In the genomic region with DNA sequence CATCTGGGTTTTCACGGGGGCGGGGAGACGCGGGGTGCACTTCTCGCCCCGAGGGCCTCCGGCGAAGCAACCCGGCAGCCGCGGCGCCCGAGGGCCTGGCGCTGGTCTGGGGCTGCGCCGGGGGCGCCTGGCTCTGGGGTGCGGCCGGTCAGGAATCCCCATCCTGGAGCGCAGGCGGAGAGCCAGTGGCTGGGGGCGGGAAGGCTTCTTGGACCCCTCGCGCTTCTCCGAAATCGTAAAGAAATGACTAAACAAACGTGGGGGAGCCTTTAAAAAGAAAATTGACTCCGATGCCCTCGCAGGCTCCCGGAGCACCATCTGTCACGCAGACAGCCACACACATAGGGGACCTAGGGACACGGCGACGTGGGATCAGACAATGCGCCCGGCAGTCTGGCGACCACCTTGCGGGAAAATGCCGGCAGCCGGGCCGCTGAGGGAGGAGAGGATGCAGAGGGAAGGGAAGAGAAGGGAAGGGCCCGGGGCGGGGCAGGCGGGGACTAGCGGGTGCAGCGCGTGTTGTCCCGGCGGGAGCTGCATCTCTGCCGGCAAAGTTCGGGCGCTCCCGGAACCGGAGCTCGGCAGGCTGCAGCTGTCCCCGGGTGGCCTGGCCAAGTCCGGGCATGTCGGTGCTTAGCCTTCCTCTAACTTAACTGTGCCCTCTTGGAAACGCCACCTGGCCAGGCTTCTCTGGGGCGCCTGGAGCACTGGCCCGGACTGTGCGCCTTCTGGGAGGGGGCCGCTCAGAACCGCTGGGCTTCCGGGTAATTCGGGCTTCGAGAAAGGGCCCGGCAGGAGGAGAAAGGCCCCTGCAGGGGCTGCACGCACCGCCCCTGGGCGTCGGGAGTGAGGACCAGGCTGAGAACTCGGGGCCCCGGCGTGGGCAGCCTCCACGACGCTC, we compare ENCODE assay signal across 8 cellular contexts. TPM values are rescaled to one million over a fixed set of nuclear protein-coding genes. Genes with fewer than 3 reads are reported as not detected.
DNase-seq lines count a peak whose midpoint lies in the region; ATAC-seq and TF ChIP-seq lines count a peak whose summit lies in the region.

No MANE protein-coding gene starts in this region.

- H2AFZ ChIP-seq in SK-N-SH (ENCODE audit: low read depth), result no peak overlapping the region

- H3K9me3 Mint-ChIP-seq in nephron, result no peaks in the 10 kb centered on the region

- H3K36me3 Mint-ChIP-seq in nephron (ENCODE audit: low read depth), result no peaks in the 10 kb centered on the region

- WGBS in SK-N-SH (ENCODE audit: low lambda C conversion rate), result 49% methylated on average over 44 of the region's 77 CpGs

- H4K20me1 ChIP-seq in SK-N-SH (ENCODE audit: insufficient read depth), result no peaks in the 10 kb centered on the region

- no peak for TF ChIP-seq EP300 in SK-N-SH (IDR thresholded peaks at IDR 0.05; ENCODE audit: borderline replicate concordance in 1 of 2, low read depth in 1 of 2, low read length in 1 of 2)

- ATAC-seq in SK-N-SH treated with all-trans-retinoic acid at 6 μM for 48 hours, result no peak
- peak; percentile 91 for ATAC-seq in RWPE2 (ENCODE audit: low read depth)
- peak; percentile 91 for ATAC-seq in esophagus mucosa
- ATAC-seq in HG03457 (IDR thresholded peaks at IDR 0.05; ENCODE audit: unreplicated experiment), result no peak

- H3K4me1 ChIP-seq in SK-N-SH (ENCODE audit: control insufficient read depth in 1 of 2, insufficient read depth in 2 of 2, low read depth in 1 of 2, low read length in 1 of 2) (peaks cover 0 to 2% of the 10 kb centered on the region in 2 experiments; a peak in 2 of 4 replicates), RWPE2 (ENCODE audit: insufficient read depth, poor library complexity, severe bottlenecking) (no peaks in the 10 kb centered on the region)

- no peak overlapping the region for H3K4me2 ChIP-seq in SK-N-SH

- no peaks in the 10 kb centered on the region for H3K36me3 ChIP-seq in SK-N-SH (replicated peaks in 1 of 2; ENCODE audit: control insufficient read depth in 1 of 2, insufficient read depth in 2 of 2, low read length in 1 of 2)
- no peaks in the 10 kb centered on the region for H3K36me3 ChIP-seq in RWPE2 (ENCODE audit: low read depth)

- H3K9me3 ChIP-seq in SK-N-SH, result no peaks in the 10 kb centered on the region
- no peaks in the 10 kb centered on the region for H3K9me3 ChIP-seq in RWPE2 (ENCODE audit: severe bottlenecking)

- no peaks in the 10 kb centered on the region for H3F3A ChIP-seq in SK-N-SH (replicated peaks; ENCODE audit: insufficient read depth)

- peak overlapping the region in 1 of 2 experiments; percentile 21; a peak in 1 of 4 replicates for H3K4me3 ChIP-seq in SK-N-SH (ENCODE audit: low read depth in 2 of 2, low read length in 1 of 2)
- H3K4me3 ChIP-seq in RWPE2 (ENCODE audit: severe bottlenecking), result peak overlapping the region; percentile 23

- H3K9me2 ChIP-seq in SK-N-SH, result no peaks in the 10 kb centered on the region

- no peak overlapping the region for H3K9ac ChIP-seq in SK-N-SH

- no peak overlapping the region for H3K27ac Mint-ChIP-seq in nephron

- CTCF ChIA-PET in SK-N-SH (lab: Yijun Ruan, JAX), result no interaction called here

- DNase-seq in SK-N-SH (peak; percentile 55), RWPE2 (ENCODE audit: low spot score) (peak; percentile 70), inferior parietal cortex (ENCODE audit: extremely low spot score) (no peak), Kasumi-1 (lab: John Stamatoyannopoulos, UW) (no peak)

- no peak for TF ChIP-seq RAD21 in SK-N-SH (IDR thresholded peaks at IDR 0.05; ENCODE audit: low read length)

- no peaks in the 10 kb centered on the region for H3K79me2 ChIP-seq in SK-N-SH (ENCODE audit: insufficient read depth)

- peaks cover 11% of the 10 kb centered on the region for H3K27me3 ChIP-seq in SK-N-SH (ENCODE audit: insufficient read depth)
- no peaks in the 10 kb centered on the region for H3K27me3 ChIP-seq in RWPE2 (ENCODE audit: insufficient read depth, poor library complexity, severe bottlenecking)

- peaks cover 97% of the 10 kb centered on the region for H3K27me3 Mint-ChIP-seq in nephron (ENCODE audit: low read depth)

- no peak overlapping the region for H3K27ac ChIP-seq in SK-N-SH (ENCODE audit: low read depth in 2 of 2, low read length in 1 of 2)
- no peak overlapping the region for H3K27ac ChIP-seq in RWPE2 (ENCODE audit: poor library complexity, severe bottlenecking)

- H3K4me1 Mint-ChIP-seq in nephron, result peaks cover 4% of the 10 kb centered on the region

- no peak for TF ChIP-seq CTCF in SK-N-SH (IDR thresholded peaks at IDR 0.05)
- no peak for TF ChIP-seq CTCF in RWPE2 (IDR thresholded peaks at IDR 0.05; ENCODE audit: poor library complexity, severe bottlenecking)
- TF ChIP-seq CTCF in nephron (IDR thresholded peaks at IDR 0.05; ENCODE audit: unreplicated experiment in 3 of 3), result no peak

- POLR2A ChIA-PET in SK-N-SH (lab: Yijun Ruan, JAX), result no interaction called here

- peak overlapping the region; percentile 83 to 86 (median 83) for H3K4me3 Mint-ChIP-seq in nephron

TF ChIP-seq in SK-N-SH, 30 proteins besides CTCF, POLR2A, EP300 and RAD21 (continues in another document):
- TF ChIP-seq, protein P1, sequence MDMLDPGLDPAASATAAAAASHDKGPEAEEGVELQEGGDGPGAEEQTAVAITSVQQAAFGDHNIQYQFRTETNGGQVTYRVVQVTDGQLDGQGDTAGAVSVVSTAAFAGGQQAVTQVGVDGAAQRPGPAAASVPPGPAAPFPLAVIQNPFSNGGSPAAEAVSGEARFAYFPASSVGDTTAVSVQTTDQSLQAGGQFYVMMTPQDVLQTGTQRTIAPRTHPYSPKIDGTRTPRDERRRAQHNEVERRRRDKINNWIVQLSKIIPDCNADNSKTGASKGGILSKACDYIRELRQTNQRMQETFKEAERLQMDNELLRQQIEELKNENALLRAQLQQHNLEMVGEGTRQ (IDR thresholded peaks at IDR 0.05; ENCODE audit: borderline replicate concordance, low read depth, low read length), result no peak
- TF ChIP-seq, protein P2, sequence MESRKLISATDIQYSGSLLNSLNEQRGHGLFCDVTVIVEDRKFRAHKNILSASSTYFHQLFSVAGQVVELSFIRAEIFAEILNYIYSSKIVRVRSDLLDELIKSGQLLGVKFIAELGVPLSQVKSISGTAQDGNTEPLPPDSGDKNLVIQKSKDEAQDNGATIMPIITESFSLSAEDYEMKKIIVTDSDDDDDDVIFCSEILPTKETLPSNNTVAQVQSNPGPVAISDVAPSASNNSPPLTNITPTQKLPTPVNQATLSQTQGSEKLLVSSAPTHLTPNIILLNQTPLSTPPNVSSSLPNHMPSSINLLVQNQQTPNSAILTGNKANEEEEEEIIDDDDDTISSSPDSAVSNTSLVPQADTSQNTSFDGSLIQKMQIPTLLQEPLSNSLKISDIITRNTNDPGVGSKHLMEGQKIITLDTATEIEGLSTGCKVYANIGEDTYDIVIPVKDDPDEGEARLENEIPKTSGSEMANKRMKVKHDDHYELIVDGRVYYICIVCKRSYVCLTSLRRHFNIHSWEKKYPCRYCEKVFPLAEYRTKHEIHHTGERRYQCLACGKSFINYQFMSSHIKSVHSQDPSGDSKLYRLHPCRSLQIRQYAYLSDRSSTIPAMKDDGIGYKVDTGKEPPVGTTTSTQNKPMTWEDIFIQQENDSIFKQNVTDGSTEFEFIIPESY (IDR thresholded peaks at IDR 0.05; ENCODE audit: borderline replicate concordance, low read depth), result no peak
- no peak for TF ChIP-seq RXRA (IDR thresholded peaks at IDR 0.05; ENCODE audit: borderline replicate concordance, low read depth)
- TF ChIP-seq GABPA (IDR thresholded peaks at IDR 0.05; ENCODE audit: low read depth), result no peak
- no peak for TF ChIP-seq JUND (IDR thresholded peaks at IDR 0.05)
- no peak for TF ChIP-seq POLR2AphosphoS5 (IDR thresholded peaks at IDR 0.05; ENCODE audit: low read depth, low read length)

TF ChIP-seq in SK-N-SH treated with all-trans-retinoic acid at 6 μM for 48 hours, 23 proteins besides CTCF, POLR2A, EP300 and RAD21:
- no peak for TF ChIP-seq TCF4 (CRISPR knock-in tag; IDR thresholded peaks at IDR 0.05; ENCODE audit: borderline replicate concordance)

RNA-seq across cellular contexts. Expression of a gene that starts 1.9 kb away (rescaled TPM):
- not detected in 2 replicates for polyA plus RNA-seq in SK-N-SH (2012; rRNA removed)
- not detected in 2 replicates for polyA plus RNA-seq in SK-N-SH (2012; cell fraction: cytosol; rRNA removed)
- polyA plus RNA-seq in SK-N-SH (2012; cell fraction: nucleus; rRNA removed), result 0.01 TPM in 1 of 2 replicates, not detected in the other
- total RNA-seq in esophagus mucosa, result 1.1 TPM

Comparison
In these comparisons a context has a peak if more than half of its experiments do, and no peak if none do; other contexts are left out.
1. DNase-seq: peak in SK-N-SH (single experiment) and RWPE2 (single experiment); none in inferior parietal cortex (single experiment) and Kasumi-1 (0 of 2).
2. ATAC-seq: peak in RWPE2 (single experiment) and esophagus mucosa (single experiment); none in SK-N-SH treated with all-trans-retinoic acid at 6 μM for 48 hours (single experiment) and HG03457 (single experiment).